In genomic region chr6:166589786-166590574, GRCh38 we compare ENCODE assay signal across 1 cellular context.
TF ChIP-seq lines count a peak whose summit lies in the region.

No MANE protein-coding gene starts in this region.

TF ChIP-seq in SK-N-SH, 30 proteins besides CTCF, POLR2A, EP300 and RAD21 (continued from another document):
- no peak for TF ChIP-seq RFX5 (IDR thresholded peaks at IDR 0.05; ENCODE audit: low read length)
- TF ChIP-seq NFIC (IDR thresholded peaks at IDR 0.05; ENCODE audit: borderline replicate concordance) = peak; percentile 34; the same call in 1 of the 2 replicates
